24 cellular contexts compared by ENCODE assay signal in the genomic region with DNA sequence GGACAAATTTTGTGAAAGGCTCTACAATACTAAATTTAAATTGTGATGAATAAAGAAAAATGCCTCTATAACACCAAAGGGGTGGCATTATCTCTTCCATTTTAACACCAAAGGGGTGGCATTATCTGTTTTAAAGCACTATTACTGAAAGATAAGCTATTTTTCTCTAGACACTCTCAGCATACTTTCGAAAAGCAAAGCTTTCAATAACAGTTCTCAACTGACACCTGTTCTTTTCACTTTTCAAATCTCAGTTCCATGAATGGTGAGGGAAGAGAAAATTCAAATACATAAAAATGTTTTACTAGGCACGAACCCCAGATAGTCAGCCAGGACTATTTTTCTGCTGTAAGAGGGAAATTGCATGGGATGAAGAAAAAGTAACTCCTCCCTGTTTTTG.
"Had no signal": no experiment of that assay in that cellular context is flagged by ENCODE, and none has a peak within 500 bp of the region (broad histone marks: within the 10 kb centered on the region; RNA-seq: fewer than 3 reads in every experiment).

No MANE protein-coding gene starts in this region.

- H3K4me1 ChIP-seq: left lung, tibial artery had no signal

- ATAC-seq: left lung; right lobe of liver; stimulated activated naive CD8-positive, alpha-beta T cell treated with anti-CD3 and anti-CD28 coated beads, Interleukin-15, amount 100 ng/mL, for 72 hours; WTC11 had no signal

- H3K79me2 ChIP-seq: hepatocyte had no signal

- H3K36me3 ChIP-seq: adrenal gland, ascending aorta, brain microvascular endothelial cell, left lung, tibial artery had no signal

- H3K9me3 ChIP-seq: adrenal gland, ascending aorta, left lung, right lobe of liver, tibial artery had no signal

- DNase-seq: activated CD8-positive, alpha-beta memory T cell treated with anti-CD3 and anti-CD28 coated beads for 24 hours; activated CD8-positive, alpha-beta memory T cell treated with anti-CD3 and anti-CD28 coated beads, Interleukin-2, amount 50 U/mL, for 4 hours; activated naive CD4-positive, alpha-beta T cell; activated T-cell treated with anti-CD3 and anti-CD28 coated beads, Interleukin-2, amount 50 U/mL, for 24 hours; adrenal gland; brain microvascular endothelial cell; central memory CD4-positive, alpha-beta T cell; dermis blood vessel endothelial cell; effector CD8-positive, alpha-beta T cell; erythroblast; foreskin fibroblast; kidney glomerular epithelial cell; left lung; naive B cell; nucleus accumbens; right lobe of liver; stimulated activated CD4-positive, alpha-beta T cell treated with anti-CD3 and anti-CD28 coated beads, Interleukin-1b, Interleukin-23, amount 100 ng/mL, for 48 hours; stimulated activated naive CD8-positive, alpha-beta T cell treated with anti-CD3 and anti-CD28 coated beads, Interleukin-15, amount 100 ng/mL, for 72 hours; tibial artery had no signal

- H3K4me2 ChIP-seq: hepatocyte had no signal

- H3K27ac ChIP-seq: adrenal gland, ascending aorta, brain microvascular endothelial cell, hepatocyte, left lung, right lobe of liver, skin epidermis, tibial artery had no signal

- H3K4me3 ChIP-seq: adrenal gland, ascending aorta, hepatocyte, left lung, lung, right lobe of liver, skin epidermis, tibial artery had no signal

- H3K27me3 ChIP-seq: adrenal gland, ascending aorta, brain microvascular endothelial cell, hepatocyte, left lung, right lobe of liver, tibial artery had no signal

- H2AFZ ChIP-seq: hepatocyte had no signal
